ENCODE assay signal across 17 cellular contexts in the genomic region with DNA sequence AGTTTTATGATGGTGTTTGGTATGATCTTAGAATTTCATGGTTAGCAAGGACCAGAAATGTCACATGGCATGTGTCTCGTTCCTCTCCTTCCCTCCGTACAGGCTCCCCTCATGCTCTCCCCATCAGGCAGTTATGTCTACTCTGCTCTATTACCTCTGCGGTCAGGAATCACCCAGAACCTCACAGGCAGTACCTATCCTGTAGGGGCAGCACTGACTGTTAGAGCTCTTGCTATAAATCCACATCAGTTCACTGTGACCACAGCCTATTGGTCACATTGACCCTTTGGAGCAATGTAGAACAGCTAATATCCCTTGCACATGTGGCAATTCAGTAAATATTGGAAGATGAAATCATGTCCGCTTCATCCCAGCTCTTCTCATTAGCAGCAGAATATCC.
DNase-seq lines count a peak whose midpoint lies in the region; TF ChIP-seq lines count a peak whose summit lies in the region.
"Had no signal": no experiment of that assay in that cellular context is flagged by ENCODE, and none has a peak within 500 bp of the region (broad histone marks: within the 10 kb centered on the region; RNA-seq: fewer than 3 reads in every experiment).

No MANE protein-coding gene starts in this region.

- H3K36me3 ChIP-seq in SK-N-SH (replicated peaks in 1 of 2; ENCODE audit: control insufficient read depth in 1 of 2, insufficient read depth in 2 of 2, low read length in 1 of 2) (peaks cover 14 to 51% of the 10 kb centered on the region in 2 experiments), iPS DF 6.9 (ENCODE audit: control insufficient read depth, insufficient read depth, low read length) (no peaks in the 10 kb centered on the region), HAP-1 (replicated peaks) (no peaks in the 10 kb centered on the region; the same call in 1 of the 2 replicates), tibial artery (peaks cover 0 to 19% (median 5%) of the 10 kb centered on the region in 3 donors)
- H3K36me3 ChIP-seq: neutrophil had no signal

- in situ Hi-C loops in HAP-1 (cut with MboI; ENCODE audit: low sequenced_read_pairs): no loop called here

- H3K4me1 ChIP-seq in SK-N-SH (ENCODE audit: control insufficient read depth in 1 of 2, insufficient read depth in 2 of 2, low read depth in 1 of 2, low read length in 1 of 2): no peaks in the 10 kb centered on the region; a peak in 1 of 4 replicates
- H3K4me1 ChIP-seq in iPS DF 6.9 (ENCODE audit: control insufficient read depth, insufficient read depth, low read length): no peaks in the 10 kb centered on the region
- H3K4me1 ChIP-seq in HAP-1: peaks cover 10% of the 10 kb centered on the region
- H3K4me1 ChIP-seq in tibial artery: peaks cover 0 to 41% (median 0%) of the 10 kb centered on the region in 4 donors
- H3K4me1 ChIP-seq: left lung, suprapubic skin had no signal

- TF ChIP-seq CTCF in C4-2B (conservative IDR thresholded peaks at IDR 0.05) (peak; percentile 23; the same call in 1 of the 2 replicates), HFFc6 (IDR thresholded peaks at IDR 0.05) (peak; percentile 9; the same call in 1 of the 2 replicates), SK-N-SH (IDR thresholded peaks at IDR 0.05) (peak; percentile 12; the same call in 1 of the 2 replicates), tibial artery (IDR thresholded peaks at IDR 0.05) (no peak)

- H3K79me2 ChIP-seq in SK-N-SH (ENCODE audit: insufficient read depth): no peaks in the 10 kb centered on the region

- no peaks in the 10 kb centered on the region for H3K9me3 Mint-ChIP-seq in HFFc6
- H3K9me3 Mint-ChIP-seq in activated CD4-positive, alpha-beta T cell treated with anti-CD3 and anti-CD28 coated beads, Interleukin-2, amount 10 ng/mL, durations not matched to agents 24 days and 14 days: no peaks in the 10 kb centered on the region
- H3K9me3 Mint-ChIP-seq: CD8-positive, alpha-beta T cell; central memory CD8-positive, alpha-beta T cell had no signal

- peaks cover 12% of the 10 kb centered on the region; the same call in 1 of the 2 replicates for H3K36me3 Mint-ChIP-seq in HFFc6 (ENCODE audit: low read depth)
- H3K36me3 Mint-ChIP-seq in activated CD4-positive, alpha-beta T cell treated with anti-CD3 and anti-CD28 coated beads, Interleukin-2, amount 10 ng/mL, durations not matched to agents 24 days and 14 days (ENCODE audit: low read depth): no peaks in the 10 kb centered on the region

- H3K27ac ChIP-seq in C4-2B (no peak overlapping the region), SK-N-SH (ENCODE audit: low read depth in 2 of 2, low read length in 1 of 2) (no peak overlapping the region), iPS DF 6.9 (ENCODE audit: low read length) (no peak overlapping the region), tibial artery (peak overlapping the region in 1 of 2 donors; percentile 62)
- H3K27ac ChIP-seq: left lung, neutrophil, suprapubic skin had no signal

- no peak overlapping the region for H3K27ac Mint-ChIP-seq in HFFc6
- H3K27ac Mint-ChIP-seq in activated CD4-positive, alpha-beta T cell treated with anti-CD3 and anti-CD28 coated beads, Interleukin-2, amount 10 ng/mL, durations not matched to agents 24 days and 14 days: no peak overlapping the region
- H3K27ac Mint-ChIP-seq: CD8-positive, alpha-beta T cell had no signal

- no peaks in the 10 kb centered on the region for H3F3A ChIP-seq in SK-N-SH (replicated peaks; ENCODE audit: insufficient read depth)

- no peak overlapping the region for H3K4me3 Mint-ChIP-seq in HFFc6
- H3K4me3 Mint-ChIP-seq in activated CD4-positive, alpha-beta T cell treated with anti-CD3 and anti-CD28 coated beads, Interleukin-2, amount 10 ng/mL, durations not matched to agents 24 days and 14 days: no peak overlapping the region
- H3K4me3 Mint-ChIP-seq: CD8-positive, alpha-beta T cell; central memory CD8-positive, alpha-beta T cell had no signal

- peaks cover 5% of the 10 kb centered on the region; the same call in 1 of the 2 replicates for H3K4me1 Mint-ChIP-seq in HFFc6 (ENCODE audit: low read depth)
- H3K4me1 Mint-ChIP-seq in activated CD4-positive, alpha-beta T cell treated with anti-CD3 and anti-CD28 coated beads, Interleukin-2, amount 10 ng/mL, durations not matched to agents 24 days and 14 days: no peaks in the 10 kb centered on the region
- H3K4me1 Mint-ChIP-seq: central memory CD8-positive, alpha-beta T cell had no signal

- no peak for TF ChIP-seq EP300 in SK-N-SH (IDR thresholded peaks at IDR 0.05; ENCODE audit: borderline replicate concordance in 1 of 2, low read depth in 1 of 2, low read length in 1 of 2)

- TF ChIP-seq RAD21 in SK-N-SH (IDR thresholded peaks at IDR 0.05; ENCODE audit: low read length): no peak

- POLR2A ChIA-PET in SK-N-SH (lab: Yijun Ruan, JAX): no interaction called here

- no peak overlapping the region for H3K4me2 ChIP-seq in SK-N-SH

- H3K9me3 ChIP-seq in SK-N-SH (no peaks in the 10 kb centered on the region), iPS DF 6.9 (ENCODE audit: control insufficient read depth, insufficient read depth, low read length) (no peaks in the 10 kb centered on the region), HAP-1 (no peaks in the 10 kb centered on the region), tibial artery (no peaks in the 10 kb centered on the region)
- H3K9me3 ChIP-seq: left lung, neutrophil, suprapubic skin had no signal

- intact Hi-C loops in tibial artery (cut with DNase I; ENCODE audit: low total_unique reads): no loop called here
- intact Hi-C loops in activated CD4-positive, alpha-beta T cell treated with anti-CD3 and anti-CD28 coated beads, Interleukin-2, amount 10 ng/mL, durations not matched to agents 24 days and 14 days (cut with micrococcal nuclease): no loop called here

- H2AFZ ChIP-seq in SK-N-SH (ENCODE audit: low read depth): no peak overlapping the region

- H3K9ac ChIP-seq in SK-N-SH: no peak overlapping the region

- H3K27me3 ChIP-seq in SK-N-SH (ENCODE audit: insufficient read depth): no peaks in the 10 kb centered on the region
- no peaks in the 10 kb centered on the region for H3K27me3 ChIP-seq in iPS DF 6.9 (ENCODE audit: control insufficient read depth, insufficient read depth, low read length)
- H3K27me3 ChIP-seq in HAP-1 (ENCODE audit: low read depth): no peaks in the 10 kb centered on the region
- H3K27me3 ChIP-seq in tibial artery: no peaks in the 10 kb centered on the region
- H3K27me3 ChIP-seq: left lung, neutrophil, suprapubic skin had no signal

- no peaks in the 10 kb centered on the region for H3K9me2 ChIP-seq in SK-N-SH

- WGBS in SK-N-SH (ENCODE audit: low lambda C conversion rate): 97% methylated on average over 4 of the region's 4 CpGs
- no CpG with 5 or more reads among the region's 4 CpGs for WGBS in iPS DF 6.9 (ENCODE audit: insufficient coverage, insufficient read length)

- no peak overlapping the region for H3K4me3 ChIP-seq in SK-N-SH (ENCODE audit: low read depth in 2 of 2, low read length in 1 of 2)
- H3K4me3 ChIP-seq in iPS DF 6.9 (ENCODE audit: low read length): no peak overlapping the region
- no peak overlapping the region for H3K4me3 ChIP-seq in HAP-1
- H3K4me3 ChIP-seq in tibial artery: no peak overlapping the region
- H3K4me3 ChIP-seq: left lung, suprapubic skin had no signal

- H3K27me3 Mint-ChIP-seq in HFFc6 (ENCODE audit: insufficient read depth): no peaks in the 10 kb centered on the region; the same call in 1 of the 2 replicates
- no peaks in the 10 kb centered on the region for H3K27me3 Mint-ChIP-seq in activated CD4-positive, alpha-beta T cell treated with anti-CD3 and anti-CD28 coated beads, Interleukin-2, amount 10 ng/mL, durations not matched to agents 24 days and 14 days
- H3K27me3 Mint-ChIP-seq: central memory CD8-positive, alpha-beta T cell had no signal

- no peak for DNase-seq in HFFc6
- DNase-seq in SK-N-SH: no peak
- peak; percentile 18 for DNase-seq in iPS DF 6.9 (ENCODE audit: low read depth, low spot score)
- no peak for DNase-seq in MV-4-11 (lab: John Stamatoyannopoulos, UW)
- DNase-seq in HAP-1 (ENCODE audit: low spot score in 2 of 2): no peak
- no peak for DNase-seq in tibial artery
- no peak for DNase-seq in activated CD4-positive, alpha-beta T cell treated with anti-CD3 and anti-CD28 coated beads, Interleukin-2, amount 10 ng/mL, durations not matched to agents 24 days and 14 days
- DNase-seq: activated gamma-delta T cell; CD8-positive, alpha-beta T cell; effector CD8-positive, alpha-beta T cell; left lung; NCI-H2029; NCI-H446 treated with DMSO at 0.1 percent for 48 hours had no signal

- H4K20me1 ChIP-seq in SK-N-SH (ENCODE audit: insufficient read depth): no peaks in the 10 kb centered on the region

- CTCF ChIA-PET in SK-N-SH (lab: Yijun Ruan, JAX): no interaction called here

TF ChIP-seq in SK-N-SH, 30 proteins besides CTCF, POLR2A, EP300 and RAD21:
- no peak for TF ChIP-seq CHD2 (IDR thresholded peaks at IDR 0.05; ENCODE audit: low read length, partially characterized antibody)
- TF ChIP-seq RFX5 (IDR thresholded peaks at IDR 0.05; ENCODE audit: low read length): no peak
- TF ChIP-seq EZH2phosphoT487 (IDR thresholded peaks at IDR 0.05; ENCODE audit: borderline replicate concordance, low read depth): no peak
- TF ChIP-seq, protein P1, sequence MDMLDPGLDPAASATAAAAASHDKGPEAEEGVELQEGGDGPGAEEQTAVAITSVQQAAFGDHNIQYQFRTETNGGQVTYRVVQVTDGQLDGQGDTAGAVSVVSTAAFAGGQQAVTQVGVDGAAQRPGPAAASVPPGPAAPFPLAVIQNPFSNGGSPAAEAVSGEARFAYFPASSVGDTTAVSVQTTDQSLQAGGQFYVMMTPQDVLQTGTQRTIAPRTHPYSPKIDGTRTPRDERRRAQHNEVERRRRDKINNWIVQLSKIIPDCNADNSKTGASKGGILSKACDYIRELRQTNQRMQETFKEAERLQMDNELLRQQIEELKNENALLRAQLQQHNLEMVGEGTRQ (IDR thresholded peaks at IDR 0.05; ENCODE audit: borderline replicate concordance, low read depth, low read length): no peak
- TF ChIP-seq TAF1 (IDR thresholded peaks at IDR 0.05; ENCODE audit: borderline replicate concordance, low read depth, low read length): no peak
- TF ChIP-seq FOXJ3 (CRISPR knock-in tag; IDR thresholded peaks at IDR 0.05): no peak
- TF ChIP-seq FOXM1 (IDR thresholded peaks at IDR 0.05; ENCODE audit: low read depth): no peak

Comparison
In these comparisons a context has a peak if more than half of its experiments do, and no peak if none do; other contexts are left out.
1. CTCF ChIP-seq: peak in C4-2B (single experiment), HFFc6 (single experiment) and SK-N-SH (single experiment); none in tibial artery (0 of 2).